14 cellular contexts compared by ENCODE assay signal in genomic region chr3:186257866-186258265, GRCh38.
"Had no signal": no experiment of that assay in that cellular context is flagged by ENCODE, and none has a peak within 500 bp of the region (broad histone marks: within the 10 kb centered on the region; RNA-seq: fewer than 3 reads in every experiment).

No MANE protein-coding gene starts in this region.

- DNase-seq: activated CD4-positive, alpha-beta memory T cell treated with anti-CD3 and anti-CD28 coated beads, Interleukin-2, amount 10 ng/mL, durations not matched to agents 7 days and 5 days; activated CD4-positive, alpha-beta T cell treated with anti-CD3 and anti-CD28 coated beads for 1 hour; activated gamma-delta T cell; activated T-cell treated with anti-CD3 and anti-CD28 coated beads, Interleukin-2, amount 50 U/mL, for 48 hours; colonic mucosa; hypothalamus; lower lobe of right lung; naive B cell; pancreas; stimulated activated naive B cell treated with anti-CD40 and anti-IgM and Interleukin-4, amounts not matched to agents 10 μg/mL and 1 μg/mL and 100 μg/mL, for 72 hours; SW 1271; upper lobe of right lung had no signal

- H3K27me3 ChIP-seq: colonic mucosa, pancreas, suprapubic skin had no signal

- H3K4me2 ChIP-seq: smooth muscle cell had no signal

- H3K27ac ChIP-seq: colonic mucosa, lower lobe of right lung, pancreas, suprapubic skin, upper lobe of right lung had no signal

- H3K4me1 ChIP-seq: colonic mucosa had no signal

- H3K36me3 ChIP-seq: colonic mucosa, lower lobe of right lung, pancreas, suprapubic skin, upper lobe of right lung had no signal

- H3K9me3 ChIP-seq: colonic mucosa, lower lobe of right lung, pancreas, suprapubic skin, upper lobe of right lung had no signal

- H3K4me3 ChIP-seq: colonic mucosa, lower lobe of right lung, pancreas, smooth muscle cell, suprapubic skin, upper lobe of right lung had no signal
